In the genomic region with DNA sequence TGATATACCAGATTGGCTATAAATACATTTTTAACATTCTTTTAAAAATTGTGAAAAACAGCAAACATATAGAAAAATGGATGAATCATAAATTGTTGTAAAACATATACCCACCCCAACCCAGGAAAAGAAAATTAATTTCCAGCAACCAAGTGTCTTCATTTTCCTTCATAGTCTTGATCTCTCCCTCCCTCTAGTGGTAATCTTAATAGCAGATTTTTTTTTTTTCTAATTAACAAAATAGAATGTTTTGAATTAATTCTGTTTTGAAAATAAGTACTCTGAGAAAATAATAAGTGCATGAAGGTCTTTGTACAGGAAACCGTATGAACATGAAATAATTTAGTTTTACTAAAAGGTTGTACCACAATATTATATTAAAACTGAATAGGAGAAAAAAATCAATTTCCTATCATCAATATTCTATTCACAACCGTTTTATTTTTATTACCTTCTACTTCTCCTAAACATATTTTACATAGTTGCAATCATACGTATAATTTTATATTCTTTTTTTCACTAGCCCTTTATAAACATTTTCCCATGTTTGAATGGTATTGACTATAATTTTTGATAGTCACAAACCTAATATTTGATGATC, we compare ENCODE assay signal across 8 cellular contexts.
DNase-seq lines count a peak whose midpoint lies in the region; FAIRE-seq and TF ChIP-seq lines count a peak whose summit lies in the region.

No MANE protein-coding gene starts in this region.

- in situ Hi-C loops in ACHN (cut with HindIII; ENCODE audit: low pct_ligation_motif_present, low pct_unique_long_range_greater_than_20kb, low sequenced_read_pairs) = no loop called here

- DNase-seq in ACHN (peak; percentile 57), SW480 (ENCODE audit: low spot score) (peak; percentile 58), GM19240 (ENCODE audit: insufficient read length, low spot score) (no peak), hippocampal formation (lab: John Stamatoyannopoulos, UW) (no peak), NCI-H2029 (lab: John Stamatoyannopoulos, UW) (no peak)
- no peak for DNase-seq in activated CD8-positive, alpha-beta memory T cell treated with anti-CD3 and anti-CD28 coated beads for 24 hours

- 0 out of 2 replicates have a peak, but pooled peaks have one; percentile 22 for TF ChIP-seq CTCF in GM12874 (IDR thresholded peaks at IDR 0.05; ENCODE audit: insufficient read depth, low read depth, low read length)

- FAIRE-seq in islet of Langerhans (lab: Jason Lieb, UNC) = peak; percentile 98

Comparison
In these comparisons a context has a peak if more than half of its experiments do, and no peak if none do; other contexts are left out.
1. DNase-seq: peak in ACHN (single experiment) and SW480 (single experiment); none in GM19240 (single experiment), hippocampal formation (0 of 2), activated CD8-positive, alpha-beta memory T cell treated with anti-CD3 and anti-CD28 coated beads for 24 hours (single experiment) and NCI-H2029 (single experiment).